ENCODE assay signal across 1 cellular context in the genomic region with DNA sequence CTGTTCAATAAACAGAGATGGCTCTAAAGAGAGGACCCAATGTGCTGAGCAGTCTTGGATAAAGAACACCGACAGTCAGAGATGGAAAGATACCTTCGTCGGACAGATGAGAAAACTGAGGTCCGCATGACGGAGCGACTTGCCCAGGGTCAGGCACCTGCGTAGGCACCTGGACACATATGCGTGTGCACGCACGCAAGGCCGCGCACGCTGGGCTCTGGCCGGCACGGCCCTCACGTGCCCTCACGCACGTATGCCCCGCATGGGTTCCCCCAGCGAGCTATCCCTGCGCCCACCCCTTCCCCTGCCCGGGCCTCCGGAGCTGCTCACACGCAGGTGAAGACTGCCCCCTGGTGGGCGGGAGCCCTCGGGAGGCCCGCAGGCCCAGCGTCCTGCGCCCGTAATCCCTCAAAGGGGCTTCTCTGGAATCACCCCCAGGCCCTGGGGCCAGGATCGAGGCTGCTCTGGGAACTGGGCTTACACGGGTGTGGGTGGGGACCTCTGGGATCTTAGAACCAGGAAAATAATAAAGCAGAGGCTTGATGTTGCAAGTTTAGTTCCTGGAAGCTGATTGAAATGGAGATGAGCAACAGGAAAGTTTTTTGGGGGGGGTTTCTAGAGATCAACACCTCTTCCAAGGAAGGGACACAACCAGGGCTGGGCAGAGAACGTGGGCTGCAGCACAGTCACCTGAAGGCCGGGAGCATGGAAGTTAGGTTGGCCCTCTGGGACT.
TF ChIP-seq lines count a peak whose summit lies in the region.

No MANE protein-coding gene starts in this region.

TF ChIP-seq in HEK293, 187 proteins besides CTCF, POLR2A, EP300 and RAD21 (continued from another document and continues in another):
- TF ChIP-seq, protein P1, sequence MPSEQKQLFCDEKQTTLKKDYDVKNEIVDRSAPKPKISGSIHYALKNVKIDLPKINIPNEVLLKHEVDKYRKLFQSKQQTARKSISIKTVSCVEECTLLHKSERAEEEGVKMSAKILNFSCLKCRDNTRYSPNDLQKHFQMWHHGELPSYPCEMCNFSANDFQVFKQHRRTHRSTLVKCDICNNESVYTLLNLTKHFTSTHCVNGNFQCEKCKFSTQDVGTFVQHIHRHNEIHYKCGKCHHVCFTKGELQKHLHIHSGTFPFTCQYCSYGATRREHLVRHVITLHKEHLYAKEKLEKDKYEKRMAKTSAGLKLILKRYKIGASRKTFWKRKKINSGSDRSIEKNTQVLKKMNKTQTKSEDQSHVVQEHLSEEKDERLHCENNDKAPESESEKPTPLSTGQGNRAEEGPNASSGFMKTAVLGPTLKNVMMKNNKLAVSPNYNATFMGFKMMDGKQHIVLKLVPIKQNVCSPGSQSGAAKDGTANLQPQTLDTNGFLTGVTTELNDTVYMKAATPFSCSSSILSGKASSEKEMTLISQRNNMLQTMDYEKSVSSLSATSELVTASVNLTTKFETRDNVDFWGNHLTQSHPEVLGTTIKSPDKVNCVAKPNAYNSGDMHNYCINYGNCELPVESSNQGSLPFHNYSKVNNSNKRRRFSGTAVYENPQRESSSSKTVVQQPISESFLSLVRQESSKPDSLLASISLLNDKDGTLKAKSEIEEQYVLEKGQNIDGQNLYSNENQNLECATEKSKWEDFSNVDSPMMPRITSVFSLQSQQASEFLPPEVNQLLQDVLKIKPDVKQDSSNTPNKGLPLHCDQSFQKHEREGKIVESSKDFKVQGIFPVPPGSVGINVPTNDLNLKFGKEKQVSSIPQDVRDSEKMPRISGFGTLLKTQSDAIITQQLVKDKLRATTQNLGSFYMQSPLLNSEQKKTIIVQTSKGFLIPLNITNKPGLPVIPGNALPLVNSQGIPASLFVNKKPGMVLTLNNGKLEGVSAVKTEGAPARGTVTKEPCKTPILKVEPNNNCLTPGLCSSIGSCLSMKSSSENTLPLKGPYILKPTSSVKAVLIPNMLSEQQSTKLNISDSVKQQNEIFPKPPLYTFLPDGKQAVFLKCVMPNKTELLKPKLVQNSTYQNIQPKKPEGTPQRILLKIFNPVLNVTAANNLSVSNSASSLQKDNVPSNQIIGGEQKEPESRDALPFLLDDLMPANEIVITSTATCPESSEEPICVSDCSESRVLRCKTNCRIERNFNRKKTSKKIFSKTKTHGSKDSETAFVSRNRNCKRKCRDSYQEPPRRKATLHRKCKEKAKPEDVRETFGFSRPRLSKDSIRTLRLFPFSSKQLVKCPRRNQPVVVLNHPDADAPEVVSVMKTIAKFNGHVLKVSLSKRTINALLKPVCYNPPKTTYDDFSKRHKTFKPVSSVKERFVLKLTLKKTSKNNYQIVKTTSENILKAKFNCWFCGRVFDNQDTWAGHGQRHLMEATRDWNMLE (tag by site-specific recombination; conservative IDR thresholded peaks at IDR 0.05; ENCODE audit: low read depth): no peak
- TF ChIP-seq, protein P2, sequence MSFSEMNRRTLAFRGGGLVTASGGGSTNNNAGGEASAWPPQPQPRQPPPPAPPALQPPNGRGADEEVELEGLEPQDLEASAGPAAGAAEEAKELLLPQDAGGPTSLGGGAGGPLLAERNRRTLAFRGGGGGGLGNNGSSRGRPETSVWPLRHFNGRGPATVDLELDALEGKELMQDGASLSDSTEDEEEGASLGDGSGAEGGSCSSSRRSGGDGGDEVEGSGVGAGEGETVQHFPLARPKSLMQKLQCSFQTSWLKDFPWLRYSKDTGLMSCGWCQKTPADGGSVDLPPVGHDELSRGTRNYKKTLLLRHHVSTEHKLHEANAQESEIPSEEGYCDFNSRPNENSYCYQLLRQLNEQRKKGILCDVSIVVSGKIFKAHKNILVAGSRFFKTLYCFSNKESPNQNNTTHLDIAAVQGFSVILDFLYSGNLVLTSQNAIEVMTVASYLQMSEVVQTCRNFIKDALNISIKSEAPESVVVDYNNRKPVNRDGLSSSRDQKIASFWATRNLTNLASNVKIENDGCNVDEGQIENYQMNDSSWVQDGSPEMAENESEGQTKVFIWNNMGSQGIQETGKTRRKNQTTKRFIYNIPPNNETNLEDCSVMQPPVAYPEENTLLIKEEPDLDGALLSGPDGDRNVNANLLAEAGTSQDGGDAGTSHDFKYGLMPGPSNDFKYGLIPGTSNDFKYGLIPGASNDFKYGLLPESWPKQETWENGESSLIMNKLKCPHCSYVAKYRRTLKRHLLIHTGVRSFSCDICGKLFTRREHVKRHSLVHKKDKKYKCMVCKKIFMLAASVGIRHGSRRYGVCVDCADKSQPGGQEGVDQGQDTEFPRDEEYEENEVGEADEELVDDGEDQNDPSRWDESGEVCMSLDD (tag by site-specific recombination; IDR thresholded peaks at IDR 0.05): no peak
- TF ChIP-seq KLF16 (tag by site-specific recombination; IDR thresholded peaks at IDR 0.05) (no peak), ZSCAN30 (tag by site-specific recombination; IDR thresholded peaks at IDR 0.05) (no peak), PRDM1 (tag by site-specific recombination; IDR thresholded peaks at IDR 0.05) (no peak), ZNF433 (tag by site-specific recombination; IDR thresholded peaks at IDR 0.05; ENCODE audit: low read depth) (no peak), ZNF394 (tag by site-specific recombination; IDR thresholded peaks at IDR 0.05; ENCODE audit: borderline replicate concordance) (no peak), MEIS1 (CRISPR knock-in tag; IDR thresholded peaks at IDR 0.05; ENCODE audit: borderline replicate concordance) (no peak), ZNF404 (tag by site-specific recombination; IDR thresholded peaks at IDR 0.05) (no peak), ZNF132 (tag by site-specific recombination; IDR thresholded peaks at IDR 0.05; ENCODE audit: borderline replicate concordance) (no peak), ZNF184 (tag by site-specific recombination; IDR thresholded peaks at IDR 0.05) (no peak), ZNF221 (tag by site-specific recombination; IDR thresholded peaks at IDR 0.05; ENCODE audit: borderline replicate concordance) (no peak), ZNF660 (tag by site-specific recombination; IDR thresholded peaks at IDR 0.05) (peak; percentile 24; the same call in 1 of the 2 replicates), ZSCAN16 (tag by site-specific recombination; IDR thresholded peaks at IDR 0.05) (no peak), ZNF114 (tag by site-specific recombination; IDR thresholded peaks at IDR 0.05) (no peak), ZNF701 (tag by site-specific recombination; IDR thresholded peaks at IDR 0.05) (no peak), ZNF558 (tag by site-specific recombination; IDR thresholded peaks at IDR 0.05) (no peak), ZNF354C (tag by site-specific recombination; IDR thresholded peaks at IDR 0.05; ENCODE audit: borderline replicate concordance, low read depth) (no peak), ZEB2 (tag by site-specific recombination; IDR thresholded peaks at IDR 0.05) (0 out of 2 replicates have a peak, but pooled peaks have one; percentile 18), ZNF621 (tag by site-specific recombination; IDR thresholded peaks at IDR 0.05) (no peak), ZNF146 (tag by site-specific recombination; IDR thresholded peaks at IDR 0.05) (no peak), SP3 (tag by site-specific recombination; IDR thresholded peaks at IDR 0.05) (no peak), OVOL3 (tag by site-specific recombination; IDR thresholded peaks at IDR 0.05) (no peak), ZNF707 (tag by site-specific recombination; IDR thresholded peaks at IDR 0.05) (no peak), KLF1 (tag by site-specific recombination; IDR thresholded peaks at IDR 0.05) (no peak), ZNF544 (tag by site-specific recombination; IDR thresholded peaks at IDR 0.05) (no peak), ZNF473 (tag by site-specific recombination; IDR thresholded peaks at IDR 0.05) (no peak), ZNF654 (tag by site-specific recombination; IDR thresholded peaks at IDR 0.05; ENCODE audit: low read depth) (peak; percentile 62), ZNF16 (tag by site-specific recombination; IDR thresholded peaks at IDR 0.05; ENCODE audit: low read depth) (no peak), ZBTB7A (tag by site-specific recombination; IDR thresholded peaks at IDR 0.05; ENCODE audit: low read depth) (no peak)
- TF ChIP-seq, protein P3, sequence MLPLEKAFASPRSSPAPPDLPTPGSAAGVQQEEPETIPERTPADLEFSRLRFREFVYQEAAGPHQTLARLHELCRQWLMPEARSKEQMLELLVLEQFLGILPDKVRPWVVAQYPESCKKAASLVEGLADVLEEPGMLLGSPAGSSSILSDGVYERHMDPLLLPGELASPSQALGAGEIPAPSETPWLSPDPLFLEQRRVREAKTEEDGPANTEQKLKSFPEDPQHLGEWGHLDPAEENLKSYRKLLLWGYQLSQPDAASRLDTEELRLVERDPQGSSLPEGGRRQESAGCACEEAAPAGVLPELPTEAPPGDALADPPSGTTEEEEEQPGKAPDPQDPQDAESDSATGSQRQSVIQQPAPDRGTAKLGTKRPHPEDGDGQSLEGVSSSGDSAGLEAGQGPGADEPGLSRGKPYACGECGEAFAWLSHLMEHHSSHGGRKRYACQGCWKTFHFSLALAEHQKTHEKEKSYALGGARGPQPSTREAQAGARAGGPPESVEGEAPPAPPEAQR (tag by site-specific recombination; IDR thresholded peaks at IDR 0.05): no peak
- TF ChIP-seq, protein P4, sequence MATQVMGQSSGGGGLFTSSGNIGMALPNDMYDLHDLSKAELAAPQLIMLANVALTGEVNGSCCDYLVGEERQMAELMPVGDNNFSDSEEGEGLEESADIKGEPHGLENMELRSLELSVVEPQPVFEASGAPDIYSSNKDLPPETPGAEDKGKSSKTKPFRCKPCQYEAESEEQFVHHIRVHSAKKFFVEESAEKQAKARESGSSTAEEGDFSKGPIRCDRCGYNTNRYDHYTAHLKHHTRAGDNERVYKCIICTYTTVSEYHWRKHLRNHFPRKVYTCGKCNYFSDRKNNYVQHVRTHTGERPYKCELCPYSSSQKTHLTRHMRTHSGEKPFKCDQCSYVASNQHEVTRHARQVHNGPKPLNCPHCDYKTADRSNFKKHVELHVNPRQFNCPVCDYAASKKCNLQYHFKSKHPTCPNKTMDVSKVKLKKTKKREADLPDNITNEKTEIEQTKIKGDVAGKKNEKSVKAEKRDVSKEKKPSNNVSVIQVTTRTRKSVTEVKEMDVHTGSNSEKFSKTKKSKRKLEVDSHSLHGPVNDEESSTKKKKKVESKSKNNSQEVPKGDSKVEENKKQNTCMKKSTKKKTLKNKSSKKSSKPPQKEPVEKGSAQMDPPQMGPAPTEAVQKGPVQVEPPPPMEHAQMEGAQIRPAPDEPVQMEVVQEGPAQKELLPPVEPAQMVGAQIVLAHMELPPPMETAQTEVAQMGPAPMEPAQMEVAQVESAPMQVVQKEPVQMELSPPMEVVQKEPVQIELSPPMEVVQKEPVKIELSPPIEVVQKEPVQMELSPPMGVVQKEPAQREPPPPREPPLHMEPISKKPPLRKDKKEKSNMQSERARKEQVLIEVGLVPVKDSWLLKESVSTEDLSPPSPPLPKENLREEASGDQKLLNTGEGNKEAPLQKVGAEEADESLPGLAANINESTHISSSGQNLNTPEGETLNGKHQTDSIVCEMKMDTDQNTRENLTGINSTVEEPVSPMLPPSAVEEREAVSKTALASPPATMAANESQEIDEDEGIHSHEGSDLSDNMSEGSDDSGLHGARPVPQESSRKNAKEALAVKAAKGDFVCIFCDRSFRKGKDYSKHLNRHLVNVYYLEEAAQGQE (tag by site-specific recombination; IDR thresholded peaks at IDR 0.05): no peak
- TF ChIP-seq, protein P5, sequence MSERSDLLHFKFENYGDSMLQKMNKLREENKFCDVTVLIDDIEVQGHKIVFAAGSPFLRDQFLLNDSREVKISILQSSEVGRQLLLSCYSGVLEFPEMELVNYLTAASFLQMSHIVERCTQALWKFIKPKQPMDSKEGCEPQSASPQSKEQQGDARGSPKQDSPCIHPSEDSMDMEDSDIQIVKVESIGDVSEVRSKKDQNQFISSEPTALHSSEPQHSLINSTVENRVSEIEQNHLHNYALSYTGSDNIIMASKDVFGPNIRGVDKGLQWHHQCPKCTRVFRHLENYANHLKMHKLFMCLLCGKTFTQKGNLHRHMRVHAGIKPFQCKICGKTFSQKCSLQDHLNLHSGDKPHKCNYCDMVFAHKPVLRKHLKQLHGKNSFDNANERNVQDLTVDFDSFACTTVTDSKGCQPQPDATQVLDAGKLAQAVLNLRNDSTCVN (tag by site-specific recombination; optimal IDR thresholded peaks at IDR 0.05): peak; percentile 46
- TF ChIP-seq, protein P6, sequence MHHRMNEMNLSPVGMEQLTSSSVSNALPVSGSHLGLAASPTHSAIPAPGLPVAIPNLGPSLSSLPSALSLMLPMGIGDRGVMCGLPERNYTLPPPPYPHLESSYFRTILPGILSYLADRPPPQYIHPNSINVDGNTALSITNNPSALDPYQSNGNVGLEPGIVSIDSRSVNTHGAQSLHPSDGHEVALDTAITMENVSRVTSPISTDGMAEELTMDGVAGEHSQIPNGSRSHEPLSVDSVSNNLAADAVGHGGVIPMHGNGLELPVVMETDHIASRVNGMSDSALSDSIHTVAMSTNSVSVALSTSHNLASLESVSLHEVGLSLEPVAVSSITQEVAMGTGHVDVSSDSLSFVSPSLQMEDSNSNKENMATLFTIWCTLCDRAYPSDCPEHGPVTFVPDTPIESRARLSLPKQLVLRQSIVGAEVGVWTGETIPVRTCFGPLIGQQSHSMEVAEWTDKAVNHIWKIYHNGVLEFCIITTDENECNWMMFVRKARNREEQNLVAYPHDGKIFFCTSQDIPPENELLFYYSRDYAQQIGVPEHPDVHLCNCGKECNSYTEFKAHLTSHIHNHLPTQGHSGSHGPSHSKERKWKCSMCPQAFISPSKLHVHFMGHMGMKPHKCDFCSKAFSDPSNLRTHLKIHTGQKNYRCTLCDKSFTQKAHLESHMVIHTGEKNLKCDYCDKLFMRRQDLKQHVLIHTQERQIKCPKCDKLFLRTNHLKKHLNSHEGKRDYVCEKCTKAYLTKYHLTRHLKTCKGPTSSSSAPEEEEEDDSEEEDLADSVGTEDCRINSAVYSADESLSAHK (tag by site-specific recombination; IDR thresholded peaks at IDR 0.05): no peak
- TF ChIP-seq, protein P7, sequence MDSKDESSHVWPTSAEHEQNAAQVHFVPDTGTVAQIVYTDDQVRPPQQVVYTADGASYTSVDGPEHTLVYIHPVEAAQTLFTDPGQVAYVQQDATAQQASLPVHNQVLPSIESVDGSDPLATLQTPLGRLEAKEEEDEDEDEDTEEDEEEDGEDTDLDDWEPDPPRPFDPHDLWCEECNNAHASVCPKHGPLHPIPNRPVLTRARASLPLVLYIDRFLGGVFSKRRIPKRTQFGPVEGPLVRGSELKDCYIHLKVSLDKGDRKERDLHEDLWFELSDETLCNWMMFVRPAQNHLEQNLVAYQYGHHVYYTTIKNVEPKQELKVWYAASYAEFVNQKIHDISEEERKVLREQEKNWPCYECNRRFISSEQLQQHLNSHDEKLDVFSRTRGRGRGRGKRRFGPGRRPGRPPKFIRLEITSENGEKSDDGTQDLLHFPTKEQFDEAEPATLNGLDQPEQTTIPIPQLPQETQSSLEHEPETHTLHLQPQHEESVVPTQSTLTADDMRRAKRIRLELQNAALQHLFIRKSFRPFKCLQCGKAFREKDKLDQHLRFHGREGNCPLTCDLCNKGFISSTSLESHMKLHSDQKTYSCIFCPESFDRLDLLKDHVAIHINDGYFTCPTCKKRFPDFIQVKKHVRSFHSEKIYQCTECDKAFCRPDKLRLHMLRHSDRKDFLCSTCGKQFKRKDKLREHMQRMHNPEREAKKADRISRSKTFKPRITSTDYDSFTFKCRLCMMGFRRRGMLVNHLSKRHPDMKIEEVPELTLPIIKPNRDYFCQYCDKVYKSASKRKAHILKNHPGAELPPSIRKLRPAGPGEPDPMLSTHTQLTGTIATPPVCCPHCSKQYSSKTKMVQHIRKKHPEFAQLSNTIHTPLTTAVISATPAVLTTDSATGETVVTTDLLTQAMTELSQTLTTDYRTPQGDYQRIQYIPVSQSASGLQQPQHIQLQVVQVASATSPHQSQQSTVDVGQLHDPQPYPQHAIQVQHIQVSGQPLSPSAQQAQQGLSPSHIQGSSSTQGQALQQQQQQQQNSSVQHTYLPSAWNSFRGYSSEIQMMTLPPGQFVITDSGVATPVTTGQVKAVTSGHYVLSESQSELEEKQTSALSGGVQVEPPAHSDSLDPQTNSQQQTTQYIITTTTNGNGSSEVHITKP (tag by site-specific recombination; IDR thresholded peaks at IDR 0.05): no peak; the same call in 1 of the 2 replicates
